8 cellular contexts compared by ENCODE assay signal in genomic region chr13:21344662-21345176, GRCh38.
A peak's percentile ranks its signal among the peaks of the same experiment; 100 is the strongest.
DNase-seq lines count a peak whose midpoint lies in the region; ATAC-seq lines count a peak whose summit lies in the region.

No MANE protein-coding gene starts in this region.

- H3K4me3 Mint-ChIP-seq in activated T-cell treated with anti-CD3 and anti-CD28 coated beads, Interleukin-2, amount 50 U/mL, for 4 hours = peak overlapping the region; percentile 57
- peak overlapping the region; percentile 64 for H3K4me3 Mint-ChIP-seq in stimulated activated effector memory CD8-positive, alpha-beta T cell treated with anti-CD3 and anti-CD28 coated beads, Interleukin-12 subunit alpha, Interleukin-12 subunit beta, amount 100 ng/mL, for 72 hours

- no peaks in the 10 kb centered on the region for H3K9me3 Mint-ChIP-seq in activated T-cell treated with anti-CD3 and anti-CD28 coated beads, Interleukin-2, amount 50 U/mL, for 4 hours
- no peaks in the 10 kb centered on the region for H3K9me3 Mint-ChIP-seq in stimulated activated effector memory CD8-positive, alpha-beta T cell treated with anti-CD3 and anti-CD28 coated beads, Interleukin-12 subunit alpha, Interleukin-12 subunit beta, amount 100 ng/mL, for 72 hours

- peaks cover 26% of the 10 kb centered on the region for H3K4me1 Mint-ChIP-seq in activated T-cell treated with anti-CD3 and anti-CD28 coated beads, Interleukin-2, amount 50 U/mL, for 4 hours (ENCODE audit: low read depth)
- peaks cover 23% of the 10 kb centered on the region for H3K4me1 Mint-ChIP-seq in stimulated activated effector memory CD8-positive, alpha-beta T cell treated with anti-CD3 and anti-CD28 coated beads, Interleukin-12 subunit alpha, Interleukin-12 subunit beta, amount 100 ng/mL, for 72 hours

- ATAC-seq in HG03354 (IDR thresholded peaks at IDR 0.05; ENCODE audit: poor library complexity, severe bottlenecking, unreplicated experiment) = peak; percentile 68
- ATAC-seq in activated T-cell treated with anti-CD3 and anti-CD28 coated beads, Interleukin-2, amount 50 U/mL, for 4 hours = peak; percentile 68 to 72
- ATAC-seq in stimulated activated effector memory CD8-positive, alpha-beta T cell treated with anti-CD3 and anti-CD28 coated beads, Interleukin-12 subunit alpha, Interleukin-12 subunit beta, amount 100 ng/mL, for 72 hours = peak; percentile 83

- peak overlapping the region; percentile 93 for H3K27ac Mint-ChIP-seq in stimulated activated effector memory CD8-positive, alpha-beta T cell treated with anti-CD3 and anti-CD28 coated beads, Interleukin-12 subunit alpha, Interleukin-12 subunit beta, amount 100 ng/mL, for 72 hours

- peak; percentile 1 to 6 for DNase-seq in activated CD4-positive, alpha-beta T cell treated with anti-CD3 and anti-CD28 coated beads for 24 hours (ENCODE audit: low read depth in 2 of 2)
- DNase-seq in activated CD4-positive, alpha-beta T cell treated with anti-CD3 and anti-CD28 coated beads, Interleukin-2, amount 50 U/mL, for 1 hour = no peak
- no peak for DNase-seq in activated T-cell treated with anti-CD3 and anti-CD28 coated beads, Interleukin-2, amount 50 U/mL, for 4 hours
- DNase-seq in stimulated activated effector memory CD8-positive, alpha-beta T cell treated with anti-CD3 and anti-CD28 coated beads, Interleukin-12 subunit alpha, Interleukin-12 subunit beta, amount 100 ng/mL, for 72 hours (ENCODE audit: low spot score in 2 of 2) = peak in 1 of 2 donors; percentile 70
- DNase-seq in SIG-M5 (lab: John Stamatoyannopoulos, UW) (no peak), HuH-7 (ENCODE audit: low spot score) (no peak), NCI-H146 (lab: John Stamatoyannopoulos, UW) (no peak)

- H3K27me3 Mint-ChIP-seq in activated T-cell treated with anti-CD3 and anti-CD28 coated beads, Interleukin-2, amount 50 U/mL, for 4 hours (ENCODE audit: low read depth) = no peaks in the 10 kb centered on the region

- H3K36me3 Mint-ChIP-seq in activated T-cell treated with anti-CD3 and anti-CD28 coated beads, Interleukin-2, amount 50 U/mL, for 4 hours (ENCODE audit: insufficient read depth) = no peaks in the 10 kb centered on the region
- H3K36me3 Mint-ChIP-seq in stimulated activated effector memory CD8-positive, alpha-beta T cell treated with anti-CD3 and anti-CD28 coated beads, Interleukin-12 subunit alpha, Interleukin-12 subunit beta, amount 100 ng/mL, for 72 hours = no peaks in the 10 kb centered on the region

Comparison
In these comparisons a context has a peak if more than half of its experiments do, and no peak if none do; other contexts are left out.
1. DNase-seq: peak in activated CD4-positive, alpha-beta T cell treated with anti-CD3 and anti-CD28 coated beads for 24 hours (2 of 2); none in activated CD4-positive, alpha-beta T cell treated with anti-CD3 and anti-CD28 coated beads, Interleukin-2, amount 50 U/mL, for 1 hour (single experiment), activated T-cell treated with anti-CD3 and anti-CD28 coated beads, Interleukin-2, amount 50 U/mL, for 4 hours (single experiment), SIG-M5 (single experiment), HuH-7 (single experiment) and NCI-H146 (single experiment).
2. Peak in every context shown above with its lines, with median percentiles within 50 percentile points of each other: ATAC-seq.